In genomic region chr2:230054079-230054478, GRCh38 we compare ENCODE assay signal across 11 cellular contexts. TPM values are rescaled to one million over a fixed set of nuclear protein-coding genes. Genes with fewer than 3 reads are reported as not detected.
DNase-seq lines count a peak whose midpoint lies in the region; ATAC-seq and TF ChIP-seq lines count a peak whose summit lies in the region.
"Had no signal": no experiment of that assay in that cellular context is flagged by ENCODE, and none has a peak within 500 bp of the region (broad histone marks: within the 10 kb centered on the region; RNA-seq: fewer than 3 reads in every experiment).

No MANE protein-coding gene starts in this region.

- H3K4me1 ChIP-seq in HEK293 (ENCODE audit: control insufficient read depth, insufficient read depth, low read length) (no peaks in the 10 kb centered on the region), left lung (no peaks in the 10 kb centered on the region)

- ATAC-seq in left lung = peak; percentile 36
- no peak for ATAC-seq in GM21390 (IDR thresholded peaks at IDR 0.05; ENCODE audit: unreplicated experiment)
- no peak for ATAC-seq in GM18517 (IDR thresholded peaks at IDR 0.05; ENCODE audit: unreplicated experiment)
- ATAC-seq in GM21360 (IDR thresholded peaks at IDR 0.05; ENCODE audit: unreplicated experiment) = no peak
- ATAC-seq: naive thymus-derived CD8-positive, alpha-beta T cell had no signal

- H3K9me3 ChIP-seq in HEK293 (ENCODE audit: control insufficient read depth, insufficient read depth, low read depth, low read length) (no peaks in the 10 kb centered on the region), left lung (no peaks in the 10 kb centered on the region)

- no peak for TF ChIP-seq CTCF in HEK293 (tag by site-specific recombination; IDR thresholded peaks at IDR 0.05)
- TF ChIP-seq CTCF in left lung (IDR thresholded peaks at IDR 0.05) = no peak

- POLR2A ChIA-PET in HEK293 (lab: Yijun Ruan, JAX) = no interaction called here

- intact Hi-C loops in left lung (cut with DNase I) = no loop called here

- H3K27ac ChIP-seq in HEK293 (ENCODE audit: extremely low read depth, low read depth, low read length) = no peak overlapping the region
- H3K27ac ChIP-seq in left lung = no peak overlapping the region

- H3K4me3 ChIP-seq in HEK293 (ENCODE audit: low read depth, low read length) (no peak overlapping the region), left lung (no peak overlapping the region)

- peak; percentile 61 for DNase-seq in EH (ENCODE audit: low read depth)
- DNase-seq in astrocyte of the hippocampus (ENCODE audit: low read depth, low spot score) = peak; percentile 79
- no peak for DNase-seq in left lung
- DNase-seq: naive thymus-derived CD8-positive, alpha-beta T cell; NCI-H1417 treated with DMSO at 0.1 percent for 48 hours; OCI-M1; substantia nigra had no signal

- H3K27me3 ChIP-seq in left lung = no peaks in the 10 kb centered on the region

- CTCF ChIA-PET in HEK293 (lab: Yijun Ruan, JAX) = interaction anchor here (0.6 to 3.0 kb wide), 2 partner anchors 13 to 16 kb away, joined by 5 to 15 read pairs; no protein-coding TSS in a partner anchor

- peaks cover 0 to 10% of the 10 kb centered on the region in 2 experiments; a peak in 2 of 3 replicates for H3K36me3 ChIP-seq in HEK293 (ENCODE audit: control insufficient read depth in 2 of 2, insufficient read depth in 1 of 2, low read length in 2 of 2)
- H3K36me3 ChIP-seq in left lung = no peaks in the 10 kb centered on the region

TF ChIP-seq in HEK293, 187 proteins besides CTCF, POLR2A, EP300 and RAD21:
- TF ChIP-seq ZNF777 (tag by site-specific recombination; IDR thresholded peaks at IDR 0.05; ENCODE audit: borderline replicate concordance) (no peak), SCRT2 (tag by site-specific recombination; IDR thresholded peaks at IDR 0.05) (0 out of 2 replicates have a peak, but pooled peaks have one; percentile 22)

RNA-seq across cellular contexts. Expression of gene SLC16A14, which starts 14.6 kb away (rescaled TPM):
- total RNA-seq in left lung = 1 to 10 TPM; 3.1 to 5.5 TPM

Comparison
In these comparisons a context has a peak if more than half of its experiments do, and no peak if none do; other contexts are left out.
1. DNase-seq: peak in EH (single experiment) and astrocyte of the hippocampus (single experiment); none in left lung (0 of 2).